1 cellular context compared by ENCODE assay signal in the genomic region with DNA sequence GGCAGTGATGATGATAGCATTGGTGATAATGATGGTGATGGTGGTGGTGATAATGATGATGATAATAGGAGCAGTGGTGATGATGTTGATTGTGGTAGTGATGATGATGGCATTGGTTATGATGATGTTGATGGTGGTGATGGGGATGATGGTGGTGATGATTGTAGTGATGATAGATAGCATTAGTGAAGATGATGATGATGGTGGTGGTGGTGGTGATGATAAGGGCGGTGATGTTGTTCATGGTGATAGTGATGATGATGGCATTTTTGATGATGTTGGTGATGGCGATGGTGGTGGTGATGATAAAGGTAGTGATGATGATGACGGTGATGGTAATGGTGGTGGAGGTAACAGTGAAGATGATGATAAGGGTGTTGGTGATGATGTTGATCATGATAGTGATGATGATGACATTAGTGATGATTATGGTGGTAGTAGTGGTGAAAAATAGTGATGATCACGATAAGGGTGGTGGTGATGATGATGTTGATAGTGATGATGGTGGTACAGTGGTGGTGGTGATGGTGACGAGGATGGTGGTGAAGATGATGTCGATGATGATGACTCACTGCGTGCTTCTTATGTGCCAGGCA.
TF ChIP-seq lines count a peak whose summit lies in the region.

No MANE protein-coding gene starts in this region.

TF ChIP-seq in HEK293, 187 proteins besides CTCF, POLR2A, EP300 and RAD21 (continued from another document and continues in another):
- TF ChIP-seq, protein P1, sequence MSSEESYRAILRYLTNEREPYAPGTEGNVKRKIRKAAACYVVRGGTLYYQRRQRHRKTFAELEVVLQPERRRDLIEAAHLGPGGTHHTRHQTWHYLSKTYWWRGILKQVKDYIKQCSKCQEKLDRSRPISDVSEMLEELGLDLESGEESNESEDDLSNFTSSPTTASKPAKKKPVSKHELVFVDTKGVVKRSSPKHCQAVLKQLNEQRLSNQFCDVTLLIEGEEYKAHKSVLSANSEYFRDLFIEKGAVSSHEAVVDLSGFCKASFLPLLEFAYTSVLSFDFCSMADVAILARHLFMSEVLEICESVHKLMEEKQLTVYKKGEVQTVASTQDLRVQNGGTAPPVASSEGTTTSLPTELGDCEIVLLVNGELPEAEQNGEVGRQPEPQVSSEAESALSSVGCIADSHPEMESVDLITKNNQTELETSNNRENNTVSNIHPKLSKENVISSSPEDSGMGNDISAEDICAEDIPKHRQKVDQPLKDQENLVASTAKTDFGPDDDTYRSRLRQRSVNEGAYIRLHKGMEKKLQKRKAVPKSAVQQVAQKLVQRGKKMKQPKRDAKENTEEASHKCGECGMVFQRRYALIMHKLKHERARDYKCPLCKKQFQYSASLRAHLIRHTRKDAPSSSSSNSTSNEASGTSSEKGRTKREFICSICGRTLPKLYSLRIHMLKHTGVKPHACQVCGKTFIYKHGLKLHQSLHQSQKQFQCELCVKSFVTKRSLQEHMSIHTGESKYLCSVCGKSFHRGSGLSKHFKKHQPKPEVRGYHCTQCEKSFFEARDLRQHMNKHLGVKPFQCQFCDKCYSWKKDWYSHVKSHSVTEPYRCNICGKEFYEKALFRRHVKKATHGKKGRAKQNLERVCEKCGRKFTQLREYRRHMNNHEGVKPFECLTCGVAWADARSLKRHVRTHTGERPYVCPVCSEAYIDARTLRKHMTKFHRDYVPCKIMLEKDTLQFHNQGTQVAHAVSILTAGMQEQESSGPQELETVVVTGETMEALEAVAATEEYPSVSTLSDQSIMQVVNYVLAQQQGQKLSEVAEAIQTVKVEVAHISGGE (tag by site-specific recombination; conservative IDR thresholded peaks at IDR 0.05; ENCODE audit: low read depth), result no peak
- TF ChIP-seq, protein P2, sequence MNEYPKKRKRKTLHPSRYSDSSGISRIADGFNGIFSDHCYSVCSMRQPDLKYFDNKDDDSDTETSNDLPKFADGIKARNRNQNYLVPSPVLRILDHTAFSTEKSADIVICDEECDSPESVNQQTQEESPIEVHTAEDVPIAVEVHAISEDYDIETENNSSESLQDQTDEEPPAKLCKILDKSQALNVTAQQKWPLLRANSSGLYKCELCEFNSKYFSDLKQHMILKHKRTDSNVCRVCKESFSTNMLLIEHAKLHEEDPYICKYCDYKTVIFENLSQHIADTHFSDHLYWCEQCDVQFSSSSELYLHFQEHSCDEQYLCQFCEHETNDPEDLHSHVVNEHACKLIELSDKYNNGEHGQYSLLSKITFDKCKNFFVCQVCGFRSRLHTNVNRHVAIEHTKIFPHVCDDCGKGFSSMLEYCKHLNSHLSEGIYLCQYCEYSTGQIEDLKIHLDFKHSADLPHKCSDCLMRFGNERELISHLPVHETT (tag by site-specific recombination; IDR thresholded peaks at IDR 0.05), result no peak
- TF ChIP-seq ZNF112 (tag by site-specific recombination; IDR thresholded peaks at IDR 0.05), result no peak
- no peak for TF ChIP-seq ZNF664 (tag by site-specific recombination; IDR thresholded peaks at IDR 0.05)
- no peak for TF ChIP-seq EGR2 (tag by site-specific recombination; IDR thresholded peaks at IDR 0.05; ENCODE audit: low read depth)
- no peak for TF ChIP-seq ZNF654 (tag by site-specific recombination; IDR thresholded peaks at IDR 0.05; ENCODE audit: low read depth)
- no peak for TF ChIP-seq ZNF157 (tag by site-specific recombination; IDR thresholded peaks at IDR 0.05)
- no peak for TF ChIP-seq ZNF23 (tag by site-specific recombination; IDR thresholded peaks at IDR 0.05; ENCODE audit: borderline replicate concordance)
- TF ChIP-seq, protein P3, sequence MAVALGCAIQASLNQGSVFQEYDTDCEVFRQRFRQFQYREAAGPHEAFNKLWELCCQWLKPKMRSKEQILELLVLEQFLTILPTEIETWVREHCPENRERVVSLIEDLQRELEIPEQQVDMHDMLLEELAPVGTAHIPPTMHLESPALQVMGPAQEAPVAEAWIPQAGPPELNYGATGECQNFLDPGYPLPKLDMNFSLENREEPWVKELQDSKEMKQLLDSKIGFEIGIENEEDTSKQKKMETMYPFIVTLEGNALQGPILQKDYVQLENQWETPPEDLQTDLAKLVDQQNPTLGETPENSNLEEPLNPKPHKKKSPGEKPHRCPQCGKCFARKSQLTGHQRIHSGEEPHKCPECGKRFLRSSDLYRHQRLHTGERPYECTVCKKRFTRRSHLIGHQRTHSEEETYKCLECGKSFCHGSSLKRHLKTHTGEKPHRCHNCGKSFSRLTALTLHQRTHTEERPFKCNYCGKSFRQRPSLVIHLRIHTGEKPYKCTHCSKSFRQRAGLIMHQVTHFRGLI (tag by site-specific recombination; IDR thresholded peaks at IDR 0.05), result no peak
- 0 out of 2 replicates have a peak, but pooled peaks have one; percentile 52 for TF ChIP-seq ZNF544 (tag by site-specific recombination; IDR thresholded peaks at IDR 0.05)
- TF ChIP-seq ZNF274 (IDR thresholded peaks at IDR 0.05; ENCODE audit: low read length), result no peak
- peak; percentile 52; the same call in 1 of the 2 replicates for TF ChIP-seq ZNF274 (tag by site-specific recombination; IDR thresholded peaks at IDR 0.05; ENCODE audit: borderline replicate concordance)
- no peak for TF ChIP-seq ZNF48 (tag by site-specific recombination; IDR thresholded peaks at IDR 0.05)
- TF ChIP-seq ZNF433 (tag by site-specific recombination; IDR thresholded peaks at IDR 0.05; ENCODE audit: low read depth), result no peak
- no peak for TF ChIP-seq ZNF394 (tag by site-specific recombination; IDR thresholded peaks at IDR 0.05; ENCODE audit: borderline replicate concordance)
- TF ChIP-seq ZNF658 (tag by site-specific recombination; IDR thresholded peaks at IDR 0.05), result no peak; the same call in 1 of the 2 replicates
- TF ChIP-seq ZNF114 (tag by site-specific recombination; IDR thresholded peaks at IDR 0.05), result 0 out of 2 replicates have a peak, but pooled peaks have one; percentile 21
- no peak for TF ChIP-seq ZNF610 (tag by site-specific recombination; IDR thresholded peaks at IDR 0.05; ENCODE audit: borderline replicate concordance)
- no peak for TF ChIP-seq ZNF426 (tag by site-specific recombination; IDR thresholded peaks at IDR 0.05)
- TF ChIP-seq TCF7L2 (IDR thresholded peaks at IDR 0.05; ENCODE audit: borderline replicate concordance, low read depth, low read length), result no peak
- TF ChIP-seq ZSCAN16 (tag by site-specific recombination; IDR thresholded peaks at IDR 0.05), result no peak
- TF ChIP-seq, protein P4, sequence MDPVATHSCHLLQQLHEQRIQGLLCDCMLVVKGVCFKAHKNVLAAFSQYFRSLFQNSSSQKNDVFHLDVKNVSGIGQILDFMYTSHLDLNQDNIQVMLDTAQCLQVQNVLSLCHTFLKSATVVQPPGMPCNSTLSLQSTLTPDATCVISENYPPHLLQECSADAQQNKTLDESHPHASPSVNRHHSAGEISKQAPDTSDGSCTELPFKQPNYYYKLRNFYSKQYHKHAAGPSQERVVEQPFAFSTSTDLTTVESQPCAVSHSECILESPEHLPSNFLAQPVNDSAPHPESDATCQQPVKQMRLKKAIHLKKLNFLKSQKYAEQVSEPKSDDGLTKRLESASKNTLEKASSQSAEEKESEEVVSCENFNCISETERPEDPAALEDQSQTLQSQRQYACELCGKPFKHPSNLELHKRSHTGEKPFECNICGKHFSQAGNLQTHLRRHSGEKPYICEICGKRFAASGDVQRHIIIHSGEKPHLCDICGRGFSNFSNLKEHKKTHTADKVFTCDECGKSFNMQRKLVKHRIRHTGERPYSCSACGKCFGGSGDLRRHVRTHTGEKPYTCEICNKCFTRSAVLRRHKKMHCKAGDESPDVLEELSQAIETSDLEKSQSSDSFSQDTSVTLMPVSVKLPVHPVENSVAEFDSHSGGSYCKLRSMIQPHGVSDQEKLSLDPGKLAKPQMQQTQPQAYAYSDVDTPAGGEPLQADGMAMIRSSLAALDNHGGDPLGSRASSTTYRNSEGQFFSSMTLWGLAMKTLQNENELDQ (tag by site-specific recombination; IDR thresholded peaks at IDR 0.05; ENCODE audit: low read depth), result no peak
- TF ChIP-seq, protein P5, sequence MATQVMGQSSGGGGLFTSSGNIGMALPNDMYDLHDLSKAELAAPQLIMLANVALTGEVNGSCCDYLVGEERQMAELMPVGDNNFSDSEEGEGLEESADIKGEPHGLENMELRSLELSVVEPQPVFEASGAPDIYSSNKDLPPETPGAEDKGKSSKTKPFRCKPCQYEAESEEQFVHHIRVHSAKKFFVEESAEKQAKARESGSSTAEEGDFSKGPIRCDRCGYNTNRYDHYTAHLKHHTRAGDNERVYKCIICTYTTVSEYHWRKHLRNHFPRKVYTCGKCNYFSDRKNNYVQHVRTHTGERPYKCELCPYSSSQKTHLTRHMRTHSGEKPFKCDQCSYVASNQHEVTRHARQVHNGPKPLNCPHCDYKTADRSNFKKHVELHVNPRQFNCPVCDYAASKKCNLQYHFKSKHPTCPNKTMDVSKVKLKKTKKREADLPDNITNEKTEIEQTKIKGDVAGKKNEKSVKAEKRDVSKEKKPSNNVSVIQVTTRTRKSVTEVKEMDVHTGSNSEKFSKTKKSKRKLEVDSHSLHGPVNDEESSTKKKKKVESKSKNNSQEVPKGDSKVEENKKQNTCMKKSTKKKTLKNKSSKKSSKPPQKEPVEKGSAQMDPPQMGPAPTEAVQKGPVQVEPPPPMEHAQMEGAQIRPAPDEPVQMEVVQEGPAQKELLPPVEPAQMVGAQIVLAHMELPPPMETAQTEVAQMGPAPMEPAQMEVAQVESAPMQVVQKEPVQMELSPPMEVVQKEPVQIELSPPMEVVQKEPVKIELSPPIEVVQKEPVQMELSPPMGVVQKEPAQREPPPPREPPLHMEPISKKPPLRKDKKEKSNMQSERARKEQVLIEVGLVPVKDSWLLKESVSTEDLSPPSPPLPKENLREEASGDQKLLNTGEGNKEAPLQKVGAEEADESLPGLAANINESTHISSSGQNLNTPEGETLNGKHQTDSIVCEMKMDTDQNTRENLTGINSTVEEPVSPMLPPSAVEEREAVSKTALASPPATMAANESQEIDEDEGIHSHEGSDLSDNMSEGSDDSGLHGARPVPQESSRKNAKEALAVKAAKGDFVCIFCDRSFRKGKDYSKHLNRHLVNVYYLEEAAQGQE (tag by site-specific recombination; IDR thresholded peaks at IDR 0.05), result no peak
- TF ChIP-seq, protein P6, sequence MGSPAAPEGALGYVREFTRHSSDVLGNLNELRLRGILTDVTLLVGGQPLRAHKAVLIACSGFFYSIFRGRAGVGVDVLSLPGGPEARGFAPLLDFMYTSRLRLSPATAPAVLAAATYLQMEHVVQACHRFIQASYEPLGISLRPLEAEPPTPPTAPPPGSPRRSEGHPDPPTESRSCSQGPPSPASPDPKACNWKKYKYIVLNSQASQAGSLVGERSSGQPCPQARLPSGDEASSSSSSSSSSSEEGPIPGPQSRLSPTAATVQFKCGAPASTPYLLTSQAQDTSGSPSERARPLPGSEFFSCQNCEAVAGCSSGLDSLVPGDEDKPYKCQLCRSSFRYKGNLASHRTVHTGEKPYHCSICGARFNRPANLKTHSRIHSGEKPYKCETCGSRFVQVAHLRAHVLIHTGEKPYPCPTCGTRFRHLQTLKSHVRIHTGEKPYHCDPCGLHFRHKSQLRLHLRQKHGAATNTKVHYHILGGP (tag by site-specific recombination; IDR thresholded peaks at IDR 0.05), result no peak
- TF ChIP-seq ZNF266 (tag by site-specific recombination; IDR thresholded peaks at IDR 0.05; ENCODE audit: low read depth), result no peak
- no peak for TF ChIP-seq ZNF473 (tag by site-specific recombination; IDR thresholded peaks at IDR 0.05)
- no peak for TF ChIP-seq ZNF548 (tag by site-specific recombination; IDR thresholded peaks at IDR 0.05)
- TF ChIP-seq ZNF555 (tag by site-specific recombination; conservative IDR thresholded peaks at IDR 0.05), result no peak
- TF ChIP-seq MYNN (tag by site-specific recombination; IDR thresholded peaks at IDR 0.05; ENCODE audit: borderline replicate concordance), result no peak
- TF ChIP-seq ZBTB7A (tag by site-specific recombination; IDR thresholded peaks at IDR 0.05; ENCODE audit: low read depth), result no peak
- TF ChIP-seq, protein P7, sequence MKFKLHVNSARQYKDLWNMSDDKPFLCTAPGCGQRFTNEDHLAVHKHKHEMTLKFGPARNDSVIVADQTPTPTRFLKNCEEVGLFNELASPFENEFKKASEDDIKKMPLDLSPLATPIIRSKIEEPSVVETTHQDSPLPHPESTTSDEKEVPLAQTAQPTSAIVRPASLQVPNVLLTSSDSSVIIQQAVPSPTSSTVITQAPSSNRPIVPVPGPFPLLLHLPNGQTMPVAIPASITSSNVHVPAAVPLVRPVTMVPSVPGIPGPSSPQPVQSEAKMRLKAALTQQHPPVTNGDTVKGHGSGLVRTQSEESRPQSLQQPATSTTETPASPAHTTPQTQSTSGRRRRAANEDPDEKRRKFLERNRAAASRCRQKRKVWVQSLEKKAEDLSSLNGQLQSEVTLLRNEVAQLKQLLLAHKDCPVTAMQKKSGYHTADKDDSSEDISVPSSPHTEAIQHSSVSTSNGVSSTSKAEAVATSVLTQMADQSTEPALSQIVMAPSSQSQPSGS (tag by site-specific recombination; IDR thresholded peaks at IDR 0.05; ENCODE audit: low read depth), result peak; percentile 50; the same call in 1 of the 2 replicates
- TF ChIP-seq ZNF239 (tag by site-specific recombination; IDR thresholded peaks at IDR 0.05), result no peak
- TF ChIP-seq ZNF169 (tag by site-specific recombination; IDR thresholded peaks at IDR 0.05), result no peak
- TF ChIP-seq ZFP69B (tag by site-specific recombination; IDR thresholded peaks at IDR 0.05), result no peak
- 0 out of 2 replicates have a peak, but pooled peaks have one; percentile 51 for TF ChIP-seq GLI4 (tag by site-specific recombination; IDR thresholded peaks at IDR 0.05)
- TF ChIP-seq, protein P8, sequence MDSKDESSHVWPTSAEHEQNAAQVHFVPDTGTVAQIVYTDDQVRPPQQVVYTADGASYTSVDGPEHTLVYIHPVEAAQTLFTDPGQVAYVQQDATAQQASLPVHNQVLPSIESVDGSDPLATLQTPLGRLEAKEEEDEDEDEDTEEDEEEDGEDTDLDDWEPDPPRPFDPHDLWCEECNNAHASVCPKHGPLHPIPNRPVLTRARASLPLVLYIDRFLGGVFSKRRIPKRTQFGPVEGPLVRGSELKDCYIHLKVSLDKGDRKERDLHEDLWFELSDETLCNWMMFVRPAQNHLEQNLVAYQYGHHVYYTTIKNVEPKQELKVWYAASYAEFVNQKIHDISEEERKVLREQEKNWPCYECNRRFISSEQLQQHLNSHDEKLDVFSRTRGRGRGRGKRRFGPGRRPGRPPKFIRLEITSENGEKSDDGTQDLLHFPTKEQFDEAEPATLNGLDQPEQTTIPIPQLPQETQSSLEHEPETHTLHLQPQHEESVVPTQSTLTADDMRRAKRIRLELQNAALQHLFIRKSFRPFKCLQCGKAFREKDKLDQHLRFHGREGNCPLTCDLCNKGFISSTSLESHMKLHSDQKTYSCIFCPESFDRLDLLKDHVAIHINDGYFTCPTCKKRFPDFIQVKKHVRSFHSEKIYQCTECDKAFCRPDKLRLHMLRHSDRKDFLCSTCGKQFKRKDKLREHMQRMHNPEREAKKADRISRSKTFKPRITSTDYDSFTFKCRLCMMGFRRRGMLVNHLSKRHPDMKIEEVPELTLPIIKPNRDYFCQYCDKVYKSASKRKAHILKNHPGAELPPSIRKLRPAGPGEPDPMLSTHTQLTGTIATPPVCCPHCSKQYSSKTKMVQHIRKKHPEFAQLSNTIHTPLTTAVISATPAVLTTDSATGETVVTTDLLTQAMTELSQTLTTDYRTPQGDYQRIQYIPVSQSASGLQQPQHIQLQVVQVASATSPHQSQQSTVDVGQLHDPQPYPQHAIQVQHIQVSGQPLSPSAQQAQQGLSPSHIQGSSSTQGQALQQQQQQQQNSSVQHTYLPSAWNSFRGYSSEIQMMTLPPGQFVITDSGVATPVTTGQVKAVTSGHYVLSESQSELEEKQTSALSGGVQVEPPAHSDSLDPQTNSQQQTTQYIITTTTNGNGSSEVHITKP (tag by site-specific recombination; IDR thresholded peaks at IDR 0.05), result no peak
